ENCODE assay signal across 24 cellular contexts in genomic region chr5:30183736-30184135, GRCh38.
A peak's percentile ranks its signal among the peaks of the same experiment; 100 is the strongest.
DNase-seq lines count a peak whose midpoint lies in the region; FAIRE-seq and TF ChIP-seq lines count a peak whose summit lies in the region.
"Had no signal": no experiment of that assay in that cellular context is flagged by ENCODE, and none has a peak within 500 bp of the region (broad histone marks: within the 10 kb centered on the region; RNA-seq: fewer than 3 reads in every experiment).

No MANE protein-coding gene starts in this region.

- no peak overlapping the region for H3K4me3 Mint-ChIP-seq in mesothelial cell of epicardium
- H3K4me3 Mint-ChIP-seq: B cell; CD4-positive, alpha-beta T cell; CD8-positive, alpha-beta T cell had no signal

- intact Hi-C loops in A673 (cut with micrococcal nuclease; ENCODE audit: unreplicated experiment) (no loop called here), colonic mucosa (cut with DNase I) (no loop called here)

- H3K4me1 Mint-ChIP-seq in mesothelial cell of epicardium = peaks cover 7% of the 10 kb centered on the region
- H3K4me1 Mint-ChIP-seq: B cell had no signal

- TF ChIP-seq CTCF in A673 (conservative IDR thresholded peaks at IDR 0.05; ENCODE audit: low read depth, low read length) (no peak), mesothelial cell of epicardium (IDR thresholded peaks at IDR 0.05; ENCODE audit: unreplicated experiment) (no peak), colonic mucosa (IDR thresholded peaks at IDR 0.05) (no peak)

- peak overlapping the region; percentile 36 for H3K27ac Mint-ChIP-seq in mesothelial cell of epicardium
- H3K27ac Mint-ChIP-seq: B cell; CD4-positive, alpha-beta T cell; CD8-positive, alpha-beta T cell had no signal

- H3K9me3 ChIP-seq in A673 (ENCODE audit: low read depth, low read length, poor library complexity, severe bottlenecking) (no peaks in the 10 kb centered on the region), HAP-1 (no peaks in the 10 kb centered on the region), colonic mucosa (no peaks in the 10 kb centered on the region)
- H3K9me3 ChIP-seq: BLaER1 treated with 17β-estradiol and CSF1 and Interleukin-3, amounts not matched to agents 10 nM and 100 nM; Caco-2 had no signal

- no peak overlapping the region for H3K9ac ChIP-seq in colonic mucosa (ENCODE audit: low read depth in 2 of 2, low read length in 2 of 2)
- H3K9ac ChIP-seq: BLaER1 treated with 17β-estradiol and CSF1 and Interleukin-3, amounts not matched to agents 10 nM and 100 nM had no signal

- POLR2A ChIA-PET in A673 (lab: Charles Lee; ENCODE audit: low non-redundant PET) = no interaction called here

- H3K36me3 Mint-ChIP-seq in mesothelial cell of epicardium = no peaks in the 10 kb centered on the region
- H3K36me3 Mint-ChIP-seq: CD8-positive, alpha-beta T cell had no signal

- H3K4me3 ChIP-seq in A673 (ENCODE audit: low read depth, low read length, poor library complexity, severe bottlenecking) (no peak overlapping the region), HAP-1 (no peak overlapping the region), colonic mucosa (no peak overlapping the region)
- H3K4me3 ChIP-seq: BLaER1 treated with 17β-estradiol and CSF1 and Interleukin-3, amounts not matched to agents 10 nM and 100 nM had no signal

- in situ Hi-C loops in HAP-1 (cut with MboI; ENCODE audit: low sequenced_read_pairs) = no loop called here

- FAIRE-seq in H54 (lab: Jason Lieb, UNC) = no peak
- FAIRE-seq: A204.1, D721Med, G401.6, GM12891, GM19239 had no signal

- no peaks in the 10 kb centered on the region for H3K27me3 Mint-ChIP-seq in mesothelial cell of epicardium (ENCODE audit: low read depth)
- H3K27me3 Mint-ChIP-seq: B cell; CD4-positive, alpha-beta T cell had no signal

- BruUV-seq in A673 (replicated peaks; lab: Mats Ljungman, UMichigan) = no TSS peak

- no peak for TF ChIP-seq POLR2A in H54 (IDR thresholded peaks at IDR 0.05; ENCODE audit: low read depth, low read length)

- H3K4me1 ChIP-seq in A673 (ENCODE audit: insufficient read depth, low read length, poor library complexity, severe bottlenecking) (no peaks in the 10 kb centered on the region), HAP-1 (peaks cover 10% of the 10 kb centered on the region), colonic mucosa (no peaks in the 10 kb centered on the region)
- H3K4me1 ChIP-seq: Caco-2 had no signal

- H3K27ac ChIP-seq in A673 (ENCODE audit: low read depth, low read length, poor library complexity, severe bottlenecking) (no peak overlapping the region), colonic mucosa (no peak overlapping the region)
- H3K27ac ChIP-seq: BLaER1 treated with 17β-estradiol and CSF1 and Interleukin-3, amounts not matched to agents 10 nM and 100 nM; C4-2B had no signal

- DNase-seq in A673 (ENCODE audit: low spot score) = peak; percentile 37
- peak; percentile 59 to 89 for DNase-seq in HAP-1 (ENCODE audit: low spot score in 2 of 2)
- peak; percentile 24 for DNase-seq in NCI-H69 (lab: John Stamatoyannopoulos, UW)
- DNase-seq in mesothelial cell of epicardium (ENCODE audit: low spot score in 2 of 2, unreplicated experiment in 2 of 2) = no peak
- no peak for DNase-seq in UCSD-AML1 (lab: John Stamatoyannopoulos, UW; ENCODE audit: unreplicated experiment)
- no peak for DNase-seq in H54 (ENCODE audit: insufficient read length, low spot score)
- DNase-seq in colonic mucosa = no peak
- DNase-seq in NCI-H187 (lab: John Stamatoyannopoulos, UW) = no peak
- DNase-seq: 8988T; AML-193; Caco-2; Calu3; CD4-positive, alpha-beta T cell; CD8-positive, alpha-beta T cell; DMS79 treated with DMSO at 0.1 percent for 48 hours; GF-D8 had no signal

- no peaks in the 10 kb centered on the region for H3K9me3 Mint-ChIP-seq in mesothelial cell of epicardium

- H3K36me3 ChIP-seq in A673 (ENCODE audit: insufficient read depth, low read length, poor library complexity, severe bottlenecking) = no peaks in the 10 kb centered on the region
- no peaks in the 10 kb centered on the region; the same call in 1 of the 2 replicates for H3K36me3 ChIP-seq in HAP-1 (replicated peaks)
- no peaks in the 10 kb centered on the region for H3K36me3 ChIP-seq in colonic mucosa
- H3K36me3 ChIP-seq: BLaER1 treated with 17β-estradiol and CSF1 and Interleukin-3, amounts not matched to agents 10 nM and 100 nM had no signal

- CTCF ChIA-PET in A673 (lab: Charles Lee) = no interaction called here

- H3K27me3 ChIP-seq in A673 (replicated peaks; ENCODE audit: insufficient read depth, low read depth, low read length, poor library complexity) (no peaks in the 10 kb centered on the region), HAP-1 (ENCODE audit: low read depth) (no peaks in the 10 kb centered on the region), colonic mucosa (no peaks in the 10 kb centered on the region)
- H3K27me3 ChIP-seq: BLaER1 treated with 17β-estradiol and CSF1 and Interleukin-3, amounts not matched to agents 10 nM and 100 nM had no signal

Comparison
In these comparisons a context has a peak if more than half of its experiments do, and no peak if none do; other contexts are left out.
1. DNase-seq: peak in A673 (single experiment), HAP-1 (2 of 2) and NCI-H69 (single experiment); none in mesothelial cell of epicardium (0 of 2), UCSD-AML1 (single experiment), H54 (single experiment), colonic mucosa (single experiment) and NCI-H187 (0 of 2).